ENCODE assay signal across 12 cellular contexts in genomic region chr13:22800726-22801401, GRCh38.
A peak's percentile ranks its signal among the peaks of the same experiment; 100 is the strongest.
DNase-seq lines count a peak whose midpoint lies in the region; ATAC-seq, FAIRE-seq and TF ChIP-seq lines count a peak whose summit lies in the region.
"Had no signal": no experiment of that assay in that cellular context is flagged by ENCODE, and none has a peak within 500 bp of the region (broad histone marks: within the 10 kb centered on the region; RNA-seq: fewer than 3 reads in every experiment).

No MANE protein-coding gene starts in this region.

- DNase-seq in M059J (ENCODE audit: low read depth) (peak; percentile 30), ascending aorta (ENCODE audit: low spot score in 2 of 2) (peak; percentile 21 to 74), inferior parietal cortex (ENCODE audit: extremely low spot score) (peak; percentile 22), small intestine (peak; percentile 8), islet precursor cell (no peak)
- DNase-seq in CD4-positive, alpha-beta memory T cell = no peak
- DNase-seq in activated T-cell treated with anti-CD3 and anti-CD28 coated beads, Interleukin-2, amount 50 U/mL, for 1 hour = no peak
- DNase-seq: NCI-H1694 had no signal

- no peaks in the 10 kb centered on the region for H3K9me3 Mint-ChIP-seq in CD4-positive, alpha-beta memory T cell
- H3K9me3 Mint-ChIP-seq: neural crest cell; stimulated activated memory B cell treated with anti-CD40 and anti-IgM and Interleukin-4, amounts not matched to agents 10 μg/mL and 1 μg/mL and 100 μg/mL, for 72 hours had no signal

- TF ChIP-seq CTCF in ascending aorta (IDR thresholded peaks at IDR 0.05) = no peak

- H3K4me1 ChIP-seq in ascending aorta (no peaks in the 10 kb centered on the region), small intestine (ENCODE audit: control insufficient read depth in 2 of 2, insufficient read depth in 1 of 2, low read depth in 1 of 2, low read length in 1 of 2) (no peaks in the 10 kb centered on the region)
- H3K4me1 ChIP-seq in CD4-positive, alpha-beta memory T cell (ENCODE audit: insufficient read depth, low read length) = no peaks in the 10 kb centered on the region

- H3K27me3 ChIP-seq in ascending aorta (no peaks in the 10 kb centered on the region), small intestine (ENCODE audit: control insufficient read depth in 2 of 2, insufficient read depth in 2 of 2, low read length in 2 of 2) (no peaks in the 10 kb centered on the region)
- H3K27me3 ChIP-seq in CD4-positive, alpha-beta memory T cell (ENCODE audit: insufficient read depth, low read length) = no peaks in the 10 kb centered on the region

- H3K36me3 ChIP-seq in ascending aorta = no peaks in the 10 kb centered on the region
- no peaks in the 10 kb centered on the region for H3K36me3 ChIP-seq in small intestine (ENCODE audit: control insufficient read depth in 2 of 2, insufficient read depth in 2 of 2, low read length in 2 of 2)
- H3K36me3 ChIP-seq in CD4-positive, alpha-beta memory T cell (ENCODE audit: insufficient read depth, low read length) = no peaks in the 10 kb centered on the region

- H3K9me3 ChIP-seq in ascending aorta (no peaks in the 10 kb centered on the region), small intestine (ENCODE audit: control insufficient read depth, low read depth) (no peaks in the 10 kb centered on the region)
- no peaks in the 10 kb centered on the region for H3K9me3 ChIP-seq in CD4-positive, alpha-beta memory T cell (ENCODE audit: control insufficient read depth in 1 of 2, low read length in 2 of 2)

- H3K4me3 ChIP-seq in ascending aorta (no peak overlapping the region), small intestine (ENCODE audit: low read depth in 1 of 2, low read length in 2 of 2) (no peak overlapping the region)
- no peak overlapping the region for H3K4me3 ChIP-seq in CD4-positive, alpha-beta memory T cell (ENCODE audit: low read length in 2 of 2)

- CTCF ChIA-PET in CD4-positive, alpha-beta memory T cell (lab: Charles Lee; ENCODE audit: partially characterized antibody) = no interaction called here

- no peaks in the 10 kb centered on the region for H3K36me3 Mint-ChIP-seq in CD4-positive, alpha-beta memory T cell
- H3K36me3 Mint-ChIP-seq: stimulated activated memory B cell treated with anti-CD40 and anti-IgM and Interleukin-4, amounts not matched to agents 10 μg/mL and 1 μg/mL and 100 μg/mL, for 72 hours had no signal

- WGBS in small intestine, 3 donors = 47 to 59% (median 52%) methylated on average over 5 of the region's 5 CpGs

- intact Hi-C loops in ascending aorta (cut with DNase I) = loop anchor here (2.0 kb wide), 2 partner anchors 220 to 518 kb away; no protein-coding TSS in a partner anchor
- intact Hi-C loops in CD4-positive, alpha-beta memory T cell (cut with micrococcal nuclease) = no loop called here

- POLR2A ChIA-PET in CD4-positive, alpha-beta memory T cell (lab: Charles Lee; ENCODE audit: partially characterized antibody) = no interaction called here

- H3K4me3 Mint-ChIP-seq in CD4-positive, alpha-beta memory T cell = no peak overlapping the region
- H3K4me3 Mint-ChIP-seq: neural crest cell; stimulated activated memory B cell treated with anti-CD40 and anti-IgM and Interleukin-4, amounts not matched to agents 10 μg/mL and 1 μg/mL and 100 μg/mL, for 72 hours had no signal

- no peak for ATAC-seq in GM21447 (IDR thresholded peaks at IDR 0.05; ENCODE audit: unreplicated experiment)
- ATAC-seq: stimulated activated memory B cell treated with anti-CD40 and anti-IgM and Interleukin-4, amounts not matched to agents 10 μg/mL and 1 μg/mL and 100 μg/mL, for 72 hours had no signal

- peaks cover 0 to 1% (median 0%) of the 10 kb centered on the region in 4 donors for H3K4me1 Mint-ChIP-seq in CD4-positive, alpha-beta memory T cell
- H3K4me1 Mint-ChIP-seq: neural crest cell; stimulated activated memory B cell treated with anti-CD40 and anti-IgM and Interleukin-4, amounts not matched to agents 10 μg/mL and 1 μg/mL and 100 μg/mL, for 72 hours had no signal

- H3K27me3 Mint-ChIP-seq in CD4-positive, alpha-beta memory T cell = peaks cover 4 to 11% of the 10 kb centered on the region in 2 donors
- H3K27me3 Mint-ChIP-seq: stimulated activated memory B cell treated with anti-CD40 and anti-IgM and Interleukin-4, amounts not matched to agents 10 μg/mL and 1 μg/mL and 100 μg/mL, for 72 hours had no signal

- FAIRE-seq in small intestine (lab: Jason Lieb, UNC) = no peak
- FAIRE-seq: D721Med had no signal

- H3K27ac ChIP-seq in ascending aorta = no peak overlapping the region
- no peak overlapping the region for H3K27ac ChIP-seq in small intestine (ENCODE audit: low read depth in 1 of 2, low read length in 1 of 2)
- no peak overlapping the region for H3K27ac ChIP-seq in CD4-positive, alpha-beta memory T cell (ENCODE audit: low read depth, low read length)

- H3K27ac Mint-ChIP-seq in CD4-positive, alpha-beta memory T cell = no peak overlapping the region
- H3K27ac Mint-ChIP-seq: stimulated activated memory B cell treated with anti-CD40 and anti-IgM and Interleukin-4, amounts not matched to agents 10 μg/mL and 1 μg/mL and 100 μg/mL, for 72 hours had no signal

Comparison
In these comparisons a context has a peak if more than half of its experiments do, and no peak if none do; other contexts are left out.
1. DNase-seq: peak in M059J (single experiment), ascending aorta (2 of 2), inferior parietal cortex (single experiment) and small intestine (single experiment); none in CD4-positive, alpha-beta memory T cell (0 of 5), islet precursor cell (single experiment) and activated T-cell treated with anti-CD3 and anti-CD28 coated beads, Interleukin-2, amount 50 U/mL, for 1 hour (single experiment).